Comparison of ENCODE assay signal across 1 cellular context in the genomic region with DNA sequence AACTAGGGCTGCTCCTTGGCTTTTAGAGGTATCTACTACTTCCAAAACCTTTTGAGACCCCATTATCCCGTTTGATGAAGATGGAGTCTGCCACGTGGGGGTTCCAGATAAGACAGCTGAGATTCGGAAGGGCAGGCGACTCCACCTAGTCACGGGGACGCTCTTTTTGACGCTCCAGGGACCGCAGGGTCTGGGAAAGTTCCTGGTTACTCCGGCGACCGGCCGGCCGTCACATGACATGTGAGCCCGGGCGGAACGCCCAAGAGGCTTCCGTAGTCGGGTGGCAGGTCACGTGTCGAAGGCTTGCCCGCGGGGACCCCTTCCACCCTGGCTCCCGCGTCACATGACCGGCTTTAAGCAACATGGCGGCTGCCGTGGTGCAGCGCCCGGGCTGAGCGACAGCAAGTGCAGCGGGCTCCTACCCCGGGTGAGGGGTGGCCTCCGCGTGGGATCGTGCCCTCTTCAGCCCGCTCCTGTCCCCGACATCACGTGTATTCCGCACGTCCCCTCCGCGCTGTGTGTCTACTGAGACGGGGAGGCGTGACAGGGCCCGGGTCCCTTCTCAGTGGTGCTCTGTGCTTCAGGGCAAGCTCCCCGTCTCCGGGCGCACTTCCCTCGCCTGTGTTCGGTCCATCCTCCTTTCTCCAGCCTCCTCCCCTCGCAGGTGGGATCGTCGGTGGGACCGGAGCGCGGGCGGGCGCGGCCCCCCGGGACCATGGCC.
A peak's percentile ranks its signal among the peaks of the same experiment; 100 is the strongest.
TF ChIP-seq lines count a peak whose summit lies in the region.

A gene with protein sequence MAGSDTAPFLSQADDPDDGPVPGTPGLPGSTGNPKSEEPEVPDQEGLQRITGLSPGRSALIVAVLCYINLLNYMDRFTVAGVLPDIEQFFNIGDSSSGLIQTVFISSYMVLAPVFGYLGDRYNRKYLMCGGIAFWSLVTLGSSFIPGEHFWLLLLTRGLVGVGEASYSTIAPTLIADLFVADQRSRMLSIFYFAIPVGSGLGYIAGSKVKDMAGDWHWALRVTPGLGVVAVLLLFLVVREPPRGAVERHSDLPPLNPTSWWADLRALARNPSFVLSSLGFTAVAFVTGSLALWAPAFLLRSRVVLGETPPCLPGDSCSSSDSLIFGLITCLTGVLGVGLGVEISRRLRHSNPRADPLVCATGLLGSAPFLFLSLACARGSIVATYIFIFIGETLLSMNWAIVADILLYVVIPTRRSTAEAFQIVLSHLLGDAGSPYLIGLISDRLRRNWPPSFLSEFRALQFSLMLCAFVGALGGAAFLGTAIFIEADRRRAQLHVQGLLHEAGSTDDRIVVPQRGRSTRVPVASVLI (plus strand): TSS at position 342 of the 721 bp plus-strand sequence. CDS start 374 bp downstream, at position 716.

TF ChIP-seq in neural cell, 6 proteins besides CTCF, POLR2A, EP300 and RAD21:
- TF ChIP-seq TAF1 (IDR thresholded peaks at IDR 0.05; ENCODE audit: low read depth) (peak; percentile 71), EZH2 (IDR thresholded peaks at IDR 0.05; ENCODE audit: borderline replicate concordance, insufficient read depth, low read length, poor library complexity, severe bottlenecking) (no peak), POLR2AphosphoS5 (IDR thresholded peaks at IDR 0.05) (peak; percentile 79), MXI1 (conservative IDR thresholded peaks at IDR 0.05; ENCODE audit: poor library complexity, severe bottlenecking) (peak; percentile 96), SMC3 (conservative IDR thresholded peaks at IDR 0.05; ENCODE audit: poor library complexity) (no peak)
- TF ChIP-seq, protein P1, sequence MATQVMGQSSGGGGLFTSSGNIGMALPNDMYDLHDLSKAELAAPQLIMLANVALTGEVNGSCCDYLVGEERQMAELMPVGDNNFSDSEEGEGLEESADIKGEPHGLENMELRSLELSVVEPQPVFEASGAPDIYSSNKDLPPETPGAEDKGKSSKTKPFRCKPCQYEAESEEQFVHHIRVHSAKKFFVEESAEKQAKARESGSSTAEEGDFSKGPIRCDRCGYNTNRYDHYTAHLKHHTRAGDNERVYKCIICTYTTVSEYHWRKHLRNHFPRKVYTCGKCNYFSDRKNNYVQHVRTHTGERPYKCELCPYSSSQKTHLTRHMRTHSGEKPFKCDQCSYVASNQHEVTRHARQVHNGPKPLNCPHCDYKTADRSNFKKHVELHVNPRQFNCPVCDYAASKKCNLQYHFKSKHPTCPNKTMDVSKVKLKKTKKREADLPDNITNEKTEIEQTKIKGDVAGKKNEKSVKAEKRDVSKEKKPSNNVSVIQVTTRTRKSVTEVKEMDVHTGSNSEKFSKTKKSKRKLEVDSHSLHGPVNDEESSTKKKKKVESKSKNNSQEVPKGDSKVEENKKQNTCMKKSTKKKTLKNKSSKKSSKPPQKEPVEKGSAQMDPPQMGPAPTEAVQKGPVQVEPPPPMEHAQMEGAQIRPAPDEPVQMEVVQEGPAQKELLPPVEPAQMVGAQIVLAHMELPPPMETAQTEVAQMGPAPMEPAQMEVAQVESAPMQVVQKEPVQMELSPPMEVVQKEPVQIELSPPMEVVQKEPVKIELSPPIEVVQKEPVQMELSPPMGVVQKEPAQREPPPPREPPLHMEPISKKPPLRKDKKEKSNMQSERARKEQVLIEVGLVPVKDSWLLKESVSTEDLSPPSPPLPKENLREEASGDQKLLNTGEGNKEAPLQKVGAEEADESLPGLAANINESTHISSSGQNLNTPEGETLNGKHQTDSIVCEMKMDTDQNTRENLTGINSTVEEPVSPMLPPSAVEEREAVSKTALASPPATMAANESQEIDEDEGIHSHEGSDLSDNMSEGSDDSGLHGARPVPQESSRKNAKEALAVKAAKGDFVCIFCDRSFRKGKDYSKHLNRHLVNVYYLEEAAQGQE (IDR thresholded peaks at IDR 0.05; ENCODE audit: borderline replicate concordance) = peak; percentile 90
